ENCODE assay signal across 19 cellular contexts in the genomic region with DNA sequence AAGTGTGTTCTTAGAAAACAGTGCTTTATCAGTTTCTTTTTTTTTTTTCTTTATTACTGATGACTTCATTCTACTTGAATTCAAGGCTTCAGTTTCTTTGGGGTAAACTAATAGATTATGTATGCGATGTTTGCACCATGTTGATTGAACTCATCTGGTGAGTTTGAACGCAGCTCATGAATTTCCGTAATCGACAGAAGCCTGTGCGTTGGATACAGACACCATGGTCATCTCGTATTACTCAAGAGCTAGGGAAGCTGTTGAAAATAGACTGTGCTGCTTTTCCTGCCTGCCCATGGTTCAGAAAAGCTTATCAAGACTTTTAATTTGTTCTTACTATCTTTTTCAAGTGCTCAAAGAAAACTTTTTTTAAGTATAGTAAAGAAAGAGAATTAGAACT.
A peak's percentile ranks its signal among the peaks of the same experiment; 100 is the strongest.
DNase-seq lines count a peak whose midpoint lies in the region; ATAC-seq and TF ChIP-seq lines count a peak whose summit lies in the region.
"Had no signal": no experiment of that assay in that cellular context is flagged by ENCODE, and none has a peak within 500 bp of the region (broad histone marks: within the 10 kb centered on the region; RNA-seq: fewer than 3 reads in every experiment).

No MANE protein-coding gene starts in this region.

- POLR2A ChIA-PET in BJ (lab: Charles Lee), result interaction anchor here (0.7 kb wide), 2 partner anchors 23 to 339 kb away, joined by 6 to 9 read pairs; no protein-coding TSS in a partner anchor

- no peak for TF ChIP-seq CTCF in BJ (IDR thresholded peaks at IDR 0.05; ENCODE audit: insufficient read depth, low read depth, low read length)

- ATAC-seq in HG03097 (IDR thresholded peaks at IDR 0.05; ENCODE audit: low FRiP score, unreplicated experiment), result no peak
- no peak for ATAC-seq in HG02678 (IDR thresholded peaks at IDR 0.05; ENCODE audit: unreplicated experiment)
- ATAC-seq: mucosa of descending colon had no signal

- DNase-seq in BJ (ENCODE audit: low read depth) (peak; percentile 74), NCI-H510A (lab: John Stamatoyannopoulos, UW) (peak; percentile 8), fibroblast of peridontal ligament (ENCODE audit: extremely low read depth) (peak; percentile 63), non-pigmented ciliary epithelial cell (ENCODE audit: low read depth) (peak; percentile 81), T-helper 2 cell (no peak)
- DNase-seq: activated CD4-positive, CD25-positive, alpha-beta regulatory T cell; activated CD8-positive, alpha-beta memory T cell treated with anti-CD3 and anti-CD28 coated beads for 24 hours; head of caudate nucleus; KG1; mucosa of descending colon; NCI-H1092 treated with DMSO at 0.1 percent for 48 hours; NK-92 treated with Interleukin-12 subunit alpha and Interleukin-12 subunit beta, amount 100 ng/mL, for 24 hours; right cardiac atrium; stimulated activated CD4-positive, alpha-beta T cell treated with anti-CD3 and anti-CD28 coated beads, Interleukin-2, amount 100 ng/mL, for 24 hours; substantia nigra; T-helper 1 cell had no signal

- no peaks in the 10 kb centered on the region; the same call in 1 of the 2 replicates for H3K36me3 ChIP-seq in BJ (ENCODE audit: control insufficient read depth, insufficient read depth, low read length)
- H3K36me3 ChIP-seq: neutrophil had no signal

- H3K4me3 ChIP-seq in BJ (ENCODE audit: low read depth, low read length), result no peak overlapping the region
- H3K4me3 ChIP-seq: mucosa of descending colon had no signal

- H3K27me3 ChIP-seq in BJ (ENCODE audit: control insufficient read depth, insufficient read depth, low read length), result no peaks in the 10 kb centered on the region
- H3K27me3 ChIP-seq: neutrophil had no signal

- CTCF ChIA-PET in BJ (lab: Yijun Ruan, JAX), result interaction anchor here (0.7 to 1.8 kb wide), 3 partner anchors 12 to 128 kb away, joined by 3 to 4 read pairs (median 4); no protein-coding TSS in a partner anchor

Comparison
In these comparisons a context has a peak if more than half of its experiments do, and no peak if none do; other contexts are left out.
1. DNase-seq: peak in BJ (single experiment), NCI-H510A (single experiment), fibroblast of peridontal ligament (single experiment) and non-pigmented ciliary epithelial cell (single experiment); none in T-helper 2 cell (0 of 5).